Comparison of ENCODE assay signal across 8 cellular contexts in the genomic region with DNA sequence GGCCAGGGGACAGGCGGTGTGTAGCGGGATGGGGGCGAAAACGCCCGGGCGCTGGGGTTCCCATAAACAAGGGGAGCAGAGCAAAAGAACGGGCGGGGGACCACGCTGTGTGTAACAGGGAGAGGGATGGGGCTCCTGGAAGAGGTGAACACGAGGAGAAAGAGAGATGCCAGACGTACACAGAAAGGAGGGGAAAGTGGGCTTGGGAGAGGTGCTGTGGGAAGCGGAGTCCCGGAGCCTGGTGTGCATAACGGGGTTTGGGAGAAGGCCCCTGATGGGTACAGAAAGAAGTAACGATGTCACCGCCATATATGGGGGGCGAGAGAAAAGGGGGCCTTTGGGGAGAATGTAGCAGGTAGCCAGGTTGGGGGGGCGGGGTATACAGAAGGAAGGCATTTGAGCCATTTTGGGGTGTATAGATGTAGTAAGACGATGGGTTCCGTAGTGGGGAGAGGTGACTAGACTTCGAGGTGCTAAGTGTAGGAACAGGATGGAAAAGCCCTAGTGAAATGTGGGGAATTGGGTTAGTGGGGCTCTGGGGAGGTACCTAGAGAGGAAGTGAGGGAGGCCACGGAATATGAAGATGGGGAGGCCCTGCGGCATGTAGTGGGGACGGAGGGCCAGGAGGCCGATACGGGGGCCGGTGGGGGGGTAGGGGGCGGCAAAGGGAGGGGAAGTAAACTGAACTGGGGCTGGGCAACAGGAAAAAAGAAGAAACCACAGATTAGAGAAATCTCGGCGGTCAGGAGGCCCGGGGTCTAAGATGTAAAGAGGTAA. TPM values are rescaled to one million over a fixed set of nuclear protein-coding genes. Genes with fewer than 3 reads are reported as not detected.
DNase-seq lines count a peak whose midpoint lies in the region; ATAC-seq and TF ChIP-seq lines count a peak whose summit lies in the region.

No MANE protein-coding gene starts in this region.

- H3K4me2 ChIP-seq in mesendoderm (ENCODE audit: low read length) = peak overlapping the region; percentile 96

- peak; percentile 2 for TF ChIP-seq POLR2A in GM19193 (IDR thresholded peaks at IDR 0.05; ENCODE audit: extremely low read depth, insufficient read depth, insufficient read length)
- TF ChIP-seq POLR2A in tibial nerve (IDR thresholded peaks at IDR 0.05) = no peak

- H3K4me3 ChIP-seq in A673 (ENCODE audit: low read depth, low read length, poor library complexity, severe bottlenecking) (peak overlapping the region; percentile 81), mesendoderm (ENCODE audit: low read length) (peak overlapping the region; percentile 74), tibial nerve (peak overlapping the region; percentile 62 to 93 (median 90))

- peaks cover 22% of the 10 kb centered on the region for H3K79me2 ChIP-seq in mesendoderm (ENCODE audit: control insufficient read depth, insufficient read depth, low read length)

- H3K4me1 ChIP-seq in A673 (ENCODE audit: insufficient read depth, low read length, poor library complexity, severe bottlenecking) = peaks cover 21% of the 10 kb centered on the region
- peaks cover 2% of the 10 kb centered on the region for H3K4me1 ChIP-seq in mesendoderm (ENCODE audit: control insufficient read depth, low read depth, low read length)
- peaks cover 0 to 83% (median 46%) of the 10 kb centered on the region in 4 donors for H3K4me1 ChIP-seq in tibial nerve

- peaks cover 13% of the 10 kb centered on the region for H3K36me3 ChIP-seq in A673 (ENCODE audit: insufficient read depth, low read length, poor library complexity, severe bottlenecking)
- H3K36me3 ChIP-seq in mesendoderm (ENCODE audit: control insufficient read depth, insufficient read depth, low read length) = peaks cover 7% of the 10 kb centered on the region
- H3K36me3 ChIP-seq in tibial nerve = peaks cover 0 to 22% (median 0%) of the 10 kb centered on the region in 3 donors

- TF ChIP-seq CTCF in A673 (conservative IDR thresholded peaks at IDR 0.05; ENCODE audit: low read depth, low read length) = no peak
- TF ChIP-seq CTCF in tibial nerve (IDR thresholded peaks at IDR 0.05) = no peak

- no peak overlapping the region for H2BK15ac ChIP-seq in mesendoderm (replicated peaks; ENCODE audit: low read depth)

- no peak for TF ChIP-seq EP300 in tibial nerve (IDR thresholded peaks at IDR 0.05)

- CTCF ChIA-PET in A673 (lab: Charles Lee) = interaction anchor here (0.6 kb wide), 1 partner anchor 499 kb away, joined by 3 read pairs; no protein-coding TSS in a partner anchor

- H3K9me3 ChIP-seq in A673 (ENCODE audit: low read depth, low read length, poor library complexity, severe bottlenecking) (no peaks in the 10 kb centered on the region), tibial nerve (no peaks in the 10 kb centered on the region)

- peak; percentile 55 for DNase-seq in A673 (ENCODE audit: low spot score)
- peak; percentile 51 for DNase-seq in RPMI8226
- DNase-seq in mesendoderm = peak; percentile 48
- DNase-seq in tibial nerve (ENCODE audit: low spot score in 2 of 2) = no peak
- DNase-seq in T1000 (lab: John Stamatoyannopoulos, UW) = no peak

- H3K27me3 ChIP-seq in A673 (replicated peaks; ENCODE audit: insufficient read depth, low read depth, low read length, poor library complexity) = no peaks in the 10 kb centered on the region
- no peaks in the 10 kb centered on the region for H3K27me3 ChIP-seq in mesendoderm (ENCODE audit: insufficient read depth, low read length, poor library complexity)
- no peaks in the 10 kb centered on the region for H3K27me3 ChIP-seq in tibial nerve

- no peak overlapping the region for H4K8ac ChIP-seq in mesendoderm (ENCODE audit: low read depth, low read length)

- H2BK120ac ChIP-seq in mesendoderm (ENCODE audit: low read depth, low read length) = no peak overlapping the region

- peak overlapping the region; percentile 95 for H3K56ac ChIP-seq in mesendoderm (ENCODE audit: low read length)

- H3K27ac ChIP-seq in A673 (ENCODE audit: low read depth, low read length, poor library complexity, severe bottlenecking) (peak overlapping the region; percentile 90), cingulate gyrus (ENCODE audit: low read depth, low read length) (peak overlapping the region; percentile 87), mesendoderm (ENCODE audit: low read depth, low read length) (peak overlapping the region; percentile 85), tibial nerve (peak overlapping the region; percentile 95 to 98 (median 98))

- no peak overlapping the region for H3K23ac ChIP-seq in mesendoderm (ENCODE audit: low read length)

- peak overlapping the region; percentile 16 for H2BK5ac ChIP-seq in mesendoderm (ENCODE audit: low read length)

- ATAC-seq in GM21528 (IDR thresholded peaks at IDR 0.05; ENCODE audit: low FRiP score, unreplicated experiment) = no peak

- H2AK5ac ChIP-seq in mesendoderm (ENCODE audit: low read length) = peak overlapping the region; percentile 92

- peak overlapping the region; percentile 89 for H3K4ac ChIP-seq in mesendoderm (ENCODE audit: low read depth, low read length)

- intact Hi-C loops in A673 (cut with micrococcal nuclease; ENCODE audit: unreplicated experiment) = no loop called here

- no TSS peak for BruUV-seq in A673 (replicated peaks; lab: Mats Ljungman, UMichigan)

- peak overlapping the region; percentile 99 for H3K9ac ChIP-seq in mesendoderm (ENCODE audit: low read length)

- peaks cover 13% of the 10 kb centered on the region for H3K79me1 ChIP-seq in mesendoderm (ENCODE audit: low read length)

- POLR2A ChIA-PET in A673 (lab: Charles Lee; ENCODE audit: low non-redundant PET) = no interaction called here

- H4K5ac ChIP-seq in mesendoderm (ENCODE audit: low read length) = no peak overlapping the region

- H3K18ac ChIP-seq in mesendoderm (ENCODE audit: low read length) = peak overlapping the region; percentile 95

- no CpG with 5 or more reads among the region's 31 CpGs for WGBS in mesendoderm (ENCODE audit: extremely low coverage, insufficient coverage, low lambda C conversion rate)
- WGBS in tibial nerve, 2 donors = 0 to 2% methylated on average over 31 of the region's 31 CpGs

RNA-seq across cellular contexts. Expression of a gene that starts 0.8 kb away (rescaled TPM):
- 49.1 and 65.7 TPM in 2 replicates for total RNA-seq in A673 (2021)
- 12.1 TPM for polyA plus RNA-seq in mesendoderm (2013, experiment 1 of 2)
- polyA plus RNA-seq in mesendoderm (2013, experiment 2 of 2) = 13.5 TPM
- 10 to 100 TPM; 24.1 to 67.5 (median 35.0) TPM for total RNA-seq in tibial nerve

RNA-seq across cellular contexts. Expression of a gene that starts 1.9 kb away (rescaled TPM):
- total RNA-seq in A673 (2021) (37.1 and 38.4 TPM in 2 replicates), tibial nerve (10 to 100 TPM in 2 of 4 donors, 1 to 10 TPM in 2; 5.7 to 19.4 (median 8.8) TPM)
- 34.8 TPM for polyA plus RNA-seq in mesendoderm (2013, experiment 1 of 2)
- polyA plus RNA-seq in mesendoderm (2013, experiment 2 of 2) = 34.8 TPM

RNA-seq across cellular contexts. Expression of a gene that starts 6.4 kb away (rescaled TPM):
- total RNA-seq in A673 (2021) (39.9 and 41.5 TPM in 2 replicates), tibial nerve (10 to 100 TPM; 14.5 to 39.6 (median 16.1) TPM)
- 7.9 TPM for polyA plus RNA-seq in mesendoderm (2013, experiment 1 of 2)
- polyA plus RNA-seq in mesendoderm (2013, experiment 2 of 2) = 7.9 TPM

RNA-seq across cellular contexts. Expression of a gene that starts 13.3 kb away (rescaled TPM):
- total RNA-seq in A673 (2021) = 385 and 411 TPM in 2 replicates
- 204 TPM for polyA plus RNA-seq in mesendoderm (2013, experiment 1 of 2)
- 201 TPM for polyA plus RNA-seq in mesendoderm (2013, experiment 2 of 2)
- total RNA-seq in tibial nerve = 100 to 1,000 TPM; 115 to 242 (median 141) TPM

RNA-seq across cellular contexts. Expression of a gene that starts 17.2 kb away (rescaled TPM):
- 6.8 and 7.1 TPM in 2 replicates for total RNA-seq in A673 (2021)
- 3.9 TPM for polyA plus RNA-seq in mesendoderm (2013, experiment 1 of 2)
- polyA plus RNA-seq in mesendoderm (2013, experiment 2 of 2) = 4.4 TPM
- 1 to 10 TPM; 1.5 to 6.9 (median 1.9) TPM for total RNA-seq in tibial nerve

Comparison
In these comparisons a context has a peak if more than half of its experiments do, and no peak if none do; other contexts are left out.
1. DNase-seq: peak in A673 (single experiment), RPMI8226 (single experiment) and mesendoderm (single experiment); none in tibial nerve (0 of 2) and T1000 (single experiment).
2. Peak in every context shown above with its lines, with median percentiles within 50 percentile points of each other: H3K27ac ChIP-seq and H3K4me3 ChIP-seq.